Comparison of ENCODE assay signal across 10 cellular contexts in genomic region chr4:119370392-119370791, GRCh38. TPM values are rescaled to one million over a fixed set of nuclear protein-coding genes. Genes with fewer than 3 reads are reported as not detected.
DNase-seq lines count a peak whose midpoint lies in the region; ATAC-seq, FAIRE-seq and TF ChIP-seq lines count a peak whose summit lies in the region.
"Not testable (repeated sequence)": the region's sequence is repeated elsewhere in the genome, so short reads cannot be mapped to it uniquely, and the experiment has no call there.
"Had no signal": no experiment of that assay in that cellular context is flagged by ENCODE, and none has a peak within 500 bp of the region (broad histone marks: within the 10 kb centered on the region; RNA-seq: fewer than 3 reads in every experiment).

No MANE protein-coding gene starts in this region.

- H3K79me2 ChIP-seq in astrocyte (ENCODE audit: insufficient read depth, low read length): not testable (repeated sequence)

- DNase-seq in DMS79 (lab: John Stamatoyannopoulos, UW): peak; percentile 62
- peak; percentile 8 to 21 for DNase-seq in NCI-H524 (lab: John Stamatoyannopoulos, UW)
- DNase-seq in activated CD4-positive, alpha-beta T cell treated with anti-CD3 and anti-CD28 coated beads for 48 hours: peak; percentile 71
- DNase-seq in astrocyte (ENCODE audit: low read depth): peak; percentile 33
- peak; percentile 93 for DNase-seq in kidney tubule cell (ENCODE audit: low spot score)
- peak; percentile 2 to 12 for DNase-seq in stimulated activated CD8-positive, alpha-beta memory T cell treated with anti-CD3 and anti-CD28 coated beads, Interleukin-15, amount 100 ng/mL, for 4 hours (ENCODE audit: low read depth in 2 of 2)

- not testable (repeated sequence) for FAIRE-seq in astrocyte (lab: Jason Lieb, UNC)

- H3K27me3 Mint-ChIP-seq in astrocyte (ENCODE audit: low read depth, unreplicated experiment): not testable (repeated sequence)

- not testable (repeated sequence) for H3K9me3 ChIP-seq in astrocyte (ENCODE audit: insufficient read depth, low read depth, low read length)

- not testable (repeated sequence) for H3K27me3 ChIP-seq in astrocyte (ENCODE audit: insufficient read depth, low read length)

- H3K27ac Mint-ChIP-seq in astrocyte (ENCODE audit: unreplicated experiment): not testable (repeated sequence)

- not testable (repeated sequence) for H3K4me1 ChIP-seq in astrocyte (ENCODE audit: insufficient read depth, low read length)

- not testable (repeated sequence) for H2AFZ ChIP-seq in astrocyte (ENCODE audit: low read depth, low read length)

- not testable (repeated sequence) for H4K20me1 ChIP-seq in astrocyte (ENCODE audit: insufficient read depth, low read length)

- H3K4me3 Mint-ChIP-seq in astrocyte (ENCODE audit: unreplicated experiment): not testable (repeated sequence)

- H3K36me3 Mint-ChIP-seq in astrocyte (ENCODE audit: low read depth, unreplicated experiment): not testable (repeated sequence)

- H3K4me1 Mint-ChIP-seq in astrocyte (ENCODE audit: low read depth, unreplicated experiment): not testable (repeated sequence)

- ATAC-seq in GM19468 (IDR thresholded peaks at IDR 0.05; ENCODE audit: extremely low read depth, unreplicated experiment) (peak; percentile 77), HG03108 (IDR thresholded peaks at IDR 0.05; ENCODE audit: unreplicated experiment) (peak; percentile 94)

- H3K4me2 ChIP-seq in astrocyte (ENCODE audit: low read length): not testable (repeated sequence)

- H3K36me3 ChIP-seq in astrocyte (ENCODE audit: insufficient read depth, low read length): not testable (repeated sequence)

- H3K9me3 Mint-ChIP-seq in astrocyte (ENCODE audit: unreplicated experiment): not testable (repeated sequence)

- H3K9ac ChIP-seq in astrocyte (ENCODE audit: low read length): not testable (repeated sequence)

- TF ChIP-seq CTCF in astrocyte (IDR thresholded peaks at IDR 0.05; ENCODE audit: insufficient read depth, low read depth, low read length): not testable (repeated sequence)

- H3K27ac ChIP-seq in astrocyte (ENCODE audit: low read depth, low read length): not testable (repeated sequence)

- H3K4me3 ChIP-seq in astrocyte (ENCODE audit: insufficient read depth, low read depth, low read length): not testable (repeated sequence)

RNA-seq across cellular contexts. Expression of gene FABP2, which starts 48.5 kb away (rescaled TPM):
- total RNA-seq in astrocyte: not detected in 2 replicates
- total RNA-seq: chondrocyte, skeletal muscle tissue had no signal

Comparison
In these comparisons a context has a peak if more than half of its experiments do, and no peak if none do; other contexts are left out.
1. DNase-seq: peak in every context shown above with its lines; median percentile 93 in kidney tubule cell; 71 in activated CD4-positive, alpha-beta T cell treated with anti-CD3 and anti-CD28 coated beads for 48 hours; 62 in DMS79; 33 in astrocyte; 14 in NCI-H524; 7 in stimulated activated CD8-positive, alpha-beta memory T cell treated with anti-CD3 and anti-CD28 coated beads, Interleukin-15, amount 100 ng/mL, for 4 hours.